In the genomic region with DNA sequence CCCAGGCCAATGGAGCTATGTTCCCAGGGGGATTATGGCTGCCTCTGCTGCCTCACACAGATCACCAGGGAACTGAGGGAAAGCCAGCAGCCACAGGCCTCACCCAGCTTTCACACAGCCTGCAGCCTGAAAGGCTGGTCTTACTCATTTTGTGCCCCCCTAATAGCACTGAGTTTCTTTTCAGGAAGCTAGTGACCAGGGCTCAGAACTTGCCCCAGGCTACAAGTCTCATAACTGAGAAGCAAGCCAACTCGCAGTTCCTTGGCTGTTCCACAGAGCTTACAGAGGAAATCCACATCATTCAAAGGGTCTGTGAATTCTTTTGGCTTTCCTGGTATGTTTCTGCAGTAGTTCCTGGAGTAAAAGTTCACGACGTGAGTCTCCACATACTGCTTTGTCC, we compare ENCODE assay signal across 24 cellular contexts.
"Had no signal": no experiment of that assay in that cellular context is flagged by ENCODE, and none has a peak within 500 bp of the region (broad histone marks: within the 10 kb centered on the region; RNA-seq: fewer than 3 reads in every experiment).

No MANE protein-coding gene starts in this region.

- H3K36me3 ChIP-seq: Peyer's patch had no signal

- H3K9me3 ChIP-seq: Peyer's patch had no signal

- H3K4me1 ChIP-seq: Peyer's patch had no signal

- ATAC-seq: activated CD4-positive, alpha-beta T cell treated with anti-CD3 and anti-CD28 coated beads for 36 hours; activated T-helper 17 cell treated with anti-CD3 and anti-CD28 coated beads, Interleukin-2, amount 50 U/mL, for 72 hours had no signal

- H3K4me3 ChIP-seq: Peyer's patch had no signal

- H3K27ac ChIP-seq: Peyer's patch, VCaP had no signal

- H3K27me3 ChIP-seq: Peyer's patch had no signal

- DNase-seq: activated CD4-positive, alpha-beta memory T cell treated with anti-CD3 and anti-CD28 coated beads, Interleukin-2, amount 10 ng/mL, durations not matched to agents 7 days and 5 days; activated CD4-positive, alpha-beta T cell treated with anti-CD3 and anti-CD28 coated beads for 36 hours; activated CD4-positive, alpha-beta T cell treated with anti-CD3 and anti-CD28 coated beads, Interleukin-2, amount 50 U/mL, for 1 hour; activated gamma-delta T cell; activated naive CD4-positive, alpha-beta T cell treated with anti-CD3 and anti-CD28 coated beads for 36 hours; activated T-cell treated with anti-CD3 and anti-CD28 coated beads for 4 hours; activated T-cell treated with anti-CD3 and anti-CD28 coated beads, Interleukin-2, amount 50 U/mL, for 48 hours; amygdala; KG1; MV-4-11; NCI-H1092 treated with DMSO at 0.1 percent for 48 hours; NCI-H1417 treated with DMSO at 0.1 percent for 48 hours; NCI-H1694; NCI-H2029; NCI-H345; NCI-H510A; NCI-H526 treated with DMSO at 0.1 percent for 48 hours; NCI-H82; NK-92 treated with Interleukin-12 subunit alpha and Interleukin-12 subunit beta, amount 100 ng/mL, for 24 hours; OCI-M1; Peyer's patch; SHP77 treated with DMSO at 0.1 percent for 48 hours had no signal
